30 cellular contexts compared by ENCODE assay signal in genomic region chr18:57432118-57432517, GRCh38. TPM values are rescaled to one million over a fixed set of nuclear protein-coding genes. Genes with fewer than 3 reads are reported as not detected.
"Had no signal": no experiment of that assay in that cellular context is flagged by ENCODE, and none has a peak within 500 bp of the region (broad histone marks: within the 10 kb centered on the region; RNA-seq: fewer than 3 reads in every experiment).

No MANE protein-coding gene starts in this region.

- H3K9me3 Mint-ChIP-seq: T-helper 1 cell treated with Interleukin-12 subunit alpha and Interleukin-12 subunit beta and Interleukin-4 antibody, amounts not matched to agents 30 μg/mL and 1 μg/mL, for 36 hours had no signal

- H3K4me3 ChIP-seq: adrenal gland, body of pancreas, breast epithelium, Peyer's patch, SJSA1 had no signal

- H3K4me3 Mint-ChIP-seq: activated CD4-positive, alpha-beta T cell treated with anti-CD3 and anti-CD28 coated beads for 36 hours; activated CD4-positive, alpha-beta T cell treated with anti-CD3 and anti-CD28 coated beads, Interleukin-2, amount 10 ng/mL, durations not matched to agents 7 days and 5 days; activated CD8-positive, alpha-beta T cell treated with anti-CD3 and anti-CD28 coated beads, Interleukin-2, amount 10 ng/mL, durations not matched to agents 7 days and 5 days; activated naive CD4-positive, alpha-beta T cell treated with anti-CD3 and anti-CD28 coated beads for 36 hours; activated T-cell treated with anti-CD3 and anti-CD28 coated beads, Interleukin-2, amount 50 U/mL, for 24 hours; T-helper 1 cell treated with Interleukin-12 subunit alpha and Interleukin-12 subunit beta and Interleukin-4 antibody, amounts not matched to agents 30 μg/mL and 1 μg/mL, for 36 hours; T-helper 2 cell treated with Interferon-gamma antibody and Interleukin-4, amounts not matched to agents 5 μg/mL and 100 μg/mL, for 36 hours had no signal

- H3K36me3 ChIP-seq: adrenal gland, breast epithelium, Peyer's patch, SJSA1 had no signal

- H3K9me2 ChIP-seq: SK-N-SH had no signal

- H3K27ac Mint-ChIP-seq: activated CD4-positive, alpha-beta T cell treated with anti-CD3 and anti-CD28 coated beads for 36 hours; activated CD4-positive, alpha-beta T cell treated with anti-CD3 and anti-CD28 coated beads, Interleukin-2, amount 10 ng/mL, durations not matched to agents 7 days and 5 days; activated CD8-positive, alpha-beta T cell treated with anti-CD3 and anti-CD28 coated beads, Interleukin-2, amount 10 ng/mL, durations not matched to agents 7 days and 5 days; activated naive CD4-positive, alpha-beta T cell treated with anti-CD3 and anti-CD28 coated beads for 36 hours; activated naive CD4-positive, alpha-beta T cell treated with anti-CD3 and anti-CD28 coated beads, Interleukin-2, amount 50 U/mL, for 72 hours; activated T-cell treated with anti-CD3 and anti-CD28 coated beads, Interleukin-2, amount 50 U/mL, for 24 hours; activated T-helper 2 cell treated with anti-CD3 and anti-CD28 coated beads, Interferon-gamma antibody, Interleukin-2, Interleukin-4, amounts not matched to agents 10 μg/mL and 5 μg/mL and 100 μg/mL, durations not matched to agents 14 hours and 24 hours and 36 hours; T-helper 1 cell treated with Interleukin-12 subunit alpha and Interleukin-12 subunit beta and Interleukin-4 antibody, amounts not matched to agents 30 μg/mL and 1 μg/mL, for 36 hours; T-helper 2 cell treated with Interferon-gamma antibody and Interleukin-4, amounts not matched to agents 5 μg/mL and 100 μg/mL, for 36 hours had no signal

- FAIRE-seq: astrocyte, TTC549 had no signal

- H3K4me2 ChIP-seq: SK-N-SH had no signal

- H3K9me3 ChIP-seq: adrenal gland, SK-N-SH had no signal

- DNase-seq: activated CD4-positive, alpha-beta T cell treated with anti-CD3 and anti-CD28 coated beads for 36 hours; activated CD4-positive, alpha-beta T cell treated with anti-CD3 and anti-CD28 coated beads, Interleukin-2, amount 10 ng/mL, durations not matched to agents 7 days and 5 days; activated CD4-positive, alpha-beta T cell treated with anti-CD3 and anti-CD28 coated beads, Interleukin-2, amount 50 U/mL, for 48 hours; activated CD8-positive, alpha-beta T cell treated with anti-CD3 and anti-CD28 coated beads, Interleukin-2, amount 10 ng/mL, durations not matched to agents 7 days and 5 days; activated gamma-delta T cell treated with Interleukin-2 at 50 U/mL for 16 hours; activated naive CD4-positive, alpha-beta T cell treated with anti-CD3 and anti-CD28 coated beads for 36 hours; activated T-cell treated with anti-CD3 and anti-CD28 coated beads, Interleukin-2, amount 50 U/mL, for 24 hours; adrenal gland; body of pancreas; NCI-H1048; NCI-H1436 treated with DMSO at 0.1 percent for 48 hours; NCI-H1694 treated with DMSO at 0.1 percent for 48 hours; NCI-H2029; NCI-H345; NCI-H524 treated with DMSO at 0.1 percent for 48 hours; NK-92 treated with Interleukin-12 subunit alpha and Interleukin-12 subunit beta, amount 100 ng/mL, for 24 hours; PC-3; Peyer's patch; RPMI8226; SHP77 treated with DMSO at 0.1 percent for 48 hours; SK-N-SH had no signal

- ATAC-seq: activated CD4-positive, alpha-beta T cell treated with anti-CD3 and anti-CD28 coated beads for 36 hours; activated CD4-positive, CD25-positive, alpha-beta regulatory T cell treated with anti-CD3 and anti-CD28 coated beads, Interleukin-2, amount 50 U/mL, for 24 hours; activated CD8-positive, alpha-beta T cell treated with anti-CD3 and anti-CD28 coated beads, Interleukin-2, amount 10 ng/mL, durations not matched to agents 7 days and 5 days; activated naive CD4-positive, alpha-beta T cell treated with anti-CD3 and anti-CD28 coated beads, Interleukin-2, amount 50 U/mL, for 72 hours; body of pancreas; PC-3 had no signal

- H3K27ac ChIP-seq: adrenal gland, body of pancreas, breast epithelium, Peyer's patch, SJSA1 had no signal

- H3K9ac ChIP-seq: SK-N-SH had no signal

RNA-seq across cellular contexts. Expression of gene ONECUT2, which starts 3.1 kb away (rescaled TPM):
- total RNA-seq: activated CD4-positive, alpha-beta T cell treated with anti-CD3 and anti-CD28 coated beads, Interleukin-2, amount 10 ng/mL, durations not matched to agents 7 days and 5 days; activated CD8-positive, alpha-beta T cell treated with anti-CD3 and anti-CD28 coated beads, Interleukin-2, amount 10 ng/mL, durations not matched to agents 7 days and 5 days; activated naive CD4-positive, alpha-beta T cell treated with anti-CD3 and anti-CD28 coated beads for 36 hours; activated T-helper 2 cell treated with anti-CD3 and anti-CD28 coated beads, Interferon-gamma antibody, Interleukin-2, Interleukin-4, amounts not matched to agents 10 μg/mL and 5 μg/mL and 100 μg/mL, durations not matched to agents 14 hours and 24 hours and 36 hours had no signal
